ENCODE assay signal across 1 cellular context in the genomic region with DNA sequence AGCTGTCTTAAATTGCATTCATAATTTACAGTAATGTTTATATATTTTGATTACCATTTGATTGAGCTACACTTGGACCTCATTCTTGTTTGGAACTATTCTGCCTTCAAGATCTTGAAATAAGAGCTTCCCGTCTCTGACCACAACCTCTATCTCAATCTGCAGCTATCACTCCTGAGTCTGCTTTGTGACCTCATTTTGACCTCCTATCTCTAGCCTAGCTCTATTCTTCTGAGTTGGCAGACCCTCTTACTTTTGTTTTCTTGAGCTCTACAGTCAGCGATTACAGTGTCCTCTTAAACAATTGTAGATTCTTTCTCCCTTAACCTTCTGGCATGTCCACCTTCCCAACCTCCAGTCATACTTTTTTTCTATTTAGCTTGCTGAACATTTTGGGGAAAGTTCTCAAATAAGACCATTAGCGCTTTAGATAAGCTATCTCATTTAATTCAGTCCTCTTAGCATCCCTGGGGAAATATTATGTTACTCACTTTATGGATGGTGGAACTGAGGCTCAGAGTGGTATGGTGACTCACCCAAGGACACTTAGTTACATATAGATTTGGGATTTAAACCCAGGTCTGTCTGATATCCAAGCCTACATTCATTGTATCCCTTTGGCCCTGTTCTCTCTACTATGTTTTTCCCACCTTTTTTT.
A peak's percentile ranks its signal among the peaks of the same experiment; 100 is the strongest.
TF ChIP-seq lines count a peak whose summit lies in the region.

No MANE protein-coding gene starts in this region.

TF ChIP-seq in K562, 482 proteins besides CTCF, POLR2A, EP300 and RAD21 (continued from another document and continues in another):
- TF ChIP-seq, protein P1, sequence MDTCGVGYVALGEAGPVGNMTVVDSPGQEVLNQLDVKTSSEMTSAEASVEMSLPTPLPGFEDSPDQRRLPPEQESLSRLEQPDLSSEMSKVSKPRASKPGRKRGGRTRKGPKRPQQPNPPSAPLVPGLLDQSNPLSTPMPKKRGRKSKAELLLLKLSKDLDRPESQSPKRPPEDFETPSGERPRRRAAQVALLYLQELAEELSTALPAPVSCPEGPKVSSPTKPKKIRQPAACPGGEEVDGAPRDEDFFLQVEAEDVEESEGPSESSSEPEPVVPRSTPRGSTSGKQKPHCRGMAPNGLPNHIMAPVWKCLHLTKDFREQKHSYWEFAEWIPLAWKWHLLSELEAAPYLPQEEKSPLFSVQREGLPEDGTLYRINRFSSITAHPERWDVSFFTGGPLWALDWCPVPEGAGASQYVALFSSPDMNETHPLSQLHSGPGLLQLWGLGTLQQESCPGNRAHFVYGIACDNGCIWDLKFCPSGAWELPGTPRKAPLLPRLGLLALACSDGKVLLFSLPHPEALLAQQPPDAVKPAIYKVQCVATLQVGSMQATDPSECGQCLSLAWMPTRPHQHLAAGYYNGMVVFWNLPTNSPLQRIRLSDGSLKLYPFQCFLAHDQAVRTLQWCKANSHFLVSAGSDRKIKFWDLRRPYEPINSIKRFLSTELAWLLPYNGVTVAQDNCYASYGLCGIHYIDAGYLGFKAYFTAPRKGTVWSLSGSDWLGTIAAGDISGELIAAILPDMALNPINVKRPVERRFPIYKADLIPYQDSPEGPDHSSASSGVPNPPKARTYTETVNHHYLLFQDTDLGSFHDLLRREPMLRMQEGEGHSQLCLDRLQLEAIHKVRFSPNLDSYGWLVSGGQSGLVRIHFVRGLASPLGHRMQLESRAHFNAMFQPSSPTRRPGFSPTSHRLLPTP (IDR thresholded peaks at IDR 0.05; ENCODE audit: borderline replicate concordance, extremely low read depth, insufficient read length) = no peak
- TF ChIP-seq BACH1 (tag; IDR thresholded peaks at IDR 0.05) (no peak), MYC (IDR thresholded peaks at IDR 0.05; ENCODE audit: low read depth, low read length) (no peak), MYC (CRISPR knock-in tag; IDR thresholded peaks at IDR 0.05; ENCODE audit: borderline replicate concordance, low read depth) (no peak), SMAD4 (CRISPR knock-in tag; conservative IDR thresholded peaks at IDR 0.05) (no peak), TGIF2 (CRISPR knock-in tag; IDR thresholded peaks at IDR 0.05) (no peak), CREM (IDR thresholded peaks at IDR 0.05; ENCODE audit: low read depth) (peak; percentile 52; the same call in 1 of the 2 replicates), KAT2B (IDR thresholded peaks at IDR 0.05; ENCODE audit: low read depth, low read length) (no peak), ZNF184 (CRISPR knock-in tag; IDR thresholded peaks at IDR 0.05) (no peak), MCM3 (IDR thresholded peaks at IDR 0.05) (no peak), MBD2 (IDR thresholded peaks at IDR 0.05; ENCODE audit: borderline replicate concordance, low read depth) (no peak), CBFA2T3 (IDR thresholded peaks at IDR 0.05) (peak; percentile 93), RBM39 (optimal IDR thresholded peaks at IDR 0.05; ENCODE audit: low read depth, low read length) (no peak), CBX8 (IDR thresholded peaks at IDR 0.05; ENCODE audit: borderline replicate concordance, extremely low read depth, low read depth, low read length, poor library complexity, severe bottlenecking) (no peak), ZNF224 (CRISPR knock-in tag; IDR thresholded peaks at IDR 0.05) (no peak)
- TF ChIP-seq, protein P2, sequence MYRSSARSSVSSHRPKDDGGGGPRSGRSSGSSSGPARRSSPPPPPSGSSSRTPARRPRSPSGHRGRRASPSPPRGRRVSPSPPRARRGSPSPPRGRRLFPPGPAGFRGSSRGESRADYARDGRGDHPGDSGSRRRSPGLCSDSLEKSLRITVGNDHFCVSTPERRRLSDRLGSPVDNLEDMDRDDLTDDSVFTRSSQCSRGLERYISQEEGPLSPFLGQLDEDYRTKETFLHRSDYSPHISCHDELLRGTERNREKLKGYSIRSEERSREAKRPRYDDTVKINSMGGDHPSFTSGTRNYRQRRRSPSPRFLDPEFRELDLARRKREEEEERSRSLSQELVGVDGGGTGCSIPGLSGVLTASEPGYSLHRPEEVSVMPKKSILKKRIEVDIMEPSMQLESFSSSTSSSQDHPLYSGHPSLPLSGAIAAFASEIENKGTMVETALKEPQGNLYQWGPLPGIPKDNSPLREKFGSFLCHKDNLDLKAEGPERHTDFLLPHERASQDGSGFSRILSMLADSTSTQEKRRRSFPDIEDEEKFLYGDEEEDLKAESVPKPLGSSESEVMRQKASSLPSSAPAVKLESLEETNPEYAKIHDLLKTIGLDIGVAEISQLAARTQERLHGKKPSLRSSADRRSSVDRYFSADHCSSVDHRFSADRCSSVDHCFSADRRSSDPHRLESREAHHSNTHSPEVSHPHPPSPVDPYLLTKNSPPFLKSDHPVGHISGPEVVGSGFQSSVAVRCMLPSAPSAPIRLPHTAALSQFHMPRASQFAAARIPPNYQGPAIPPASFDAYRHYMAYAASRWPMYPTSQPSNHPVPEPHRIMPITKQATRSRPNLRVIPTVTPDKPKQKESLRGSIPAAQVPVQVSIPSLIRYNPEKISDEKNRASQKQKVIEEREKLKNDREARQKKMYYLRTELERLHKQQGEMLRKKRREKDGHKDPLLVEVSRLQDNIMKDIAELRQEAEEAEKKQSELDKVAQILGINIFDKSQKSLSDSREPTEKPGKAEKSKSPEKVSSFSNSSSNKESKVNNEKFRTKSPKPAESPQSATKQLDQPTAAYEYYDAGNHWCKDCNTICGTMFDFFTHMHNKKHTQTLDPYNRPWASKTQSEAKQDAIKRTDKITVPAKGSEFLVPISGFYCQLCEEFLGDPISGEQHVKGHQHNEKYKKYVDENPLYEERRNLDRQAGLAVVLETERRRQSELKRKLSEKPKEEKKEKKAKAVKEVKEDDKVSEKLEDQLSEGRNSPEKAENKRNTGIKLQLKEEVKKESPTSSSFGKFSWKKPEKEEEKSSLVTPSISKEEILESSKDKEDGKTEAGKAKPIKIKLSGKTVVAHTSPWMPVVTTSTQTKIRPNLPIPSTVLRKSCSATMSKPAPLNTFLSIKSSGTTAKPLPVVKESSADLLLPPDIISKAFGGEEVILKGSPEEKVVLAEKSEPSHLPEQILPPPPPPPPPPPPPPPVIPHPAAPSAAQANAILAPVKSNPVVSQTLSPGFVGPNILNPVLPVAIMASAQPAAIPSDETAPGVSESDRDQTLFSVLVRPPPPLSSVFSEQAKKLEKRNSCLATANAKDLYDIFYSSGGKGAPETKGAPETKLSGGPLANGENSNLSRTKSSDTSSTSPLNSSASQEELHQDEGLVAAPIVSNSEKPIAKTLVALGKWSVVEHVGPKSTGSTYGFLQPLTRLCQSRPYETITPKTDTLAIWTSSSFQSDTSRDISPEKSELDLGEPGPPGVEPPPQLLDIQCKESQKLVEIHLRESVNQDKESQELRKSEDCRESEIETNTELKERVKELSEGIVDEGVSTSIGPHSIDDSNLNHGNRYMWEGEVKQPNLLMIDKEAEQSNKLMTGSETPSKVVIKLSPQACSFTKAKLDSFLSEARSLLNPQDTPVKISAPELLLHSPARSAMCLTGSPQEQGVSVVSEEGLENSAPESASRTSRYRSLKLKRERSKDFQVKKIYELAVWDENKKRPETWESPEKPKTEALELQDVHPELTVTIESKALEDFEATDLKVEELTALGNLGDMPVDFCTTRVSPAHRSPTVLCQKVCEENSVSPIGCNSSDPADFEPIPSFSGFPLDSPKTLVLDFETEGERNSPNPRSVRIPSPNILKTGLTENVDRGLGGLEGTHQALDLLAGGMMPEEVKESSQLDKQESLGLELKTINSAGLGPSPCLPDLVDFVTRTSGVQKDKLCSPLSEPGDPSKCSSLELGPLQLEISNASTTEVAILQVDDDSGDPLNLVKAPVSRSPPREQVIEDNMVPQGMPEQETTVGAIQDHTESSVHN (IDR thresholded peaks at IDR 0.05; ENCODE audit: borderline replicate concordance in 1 of 2, low read depth in 1 of 2) = no peak
- TF ChIP-seq, protein P3, sequence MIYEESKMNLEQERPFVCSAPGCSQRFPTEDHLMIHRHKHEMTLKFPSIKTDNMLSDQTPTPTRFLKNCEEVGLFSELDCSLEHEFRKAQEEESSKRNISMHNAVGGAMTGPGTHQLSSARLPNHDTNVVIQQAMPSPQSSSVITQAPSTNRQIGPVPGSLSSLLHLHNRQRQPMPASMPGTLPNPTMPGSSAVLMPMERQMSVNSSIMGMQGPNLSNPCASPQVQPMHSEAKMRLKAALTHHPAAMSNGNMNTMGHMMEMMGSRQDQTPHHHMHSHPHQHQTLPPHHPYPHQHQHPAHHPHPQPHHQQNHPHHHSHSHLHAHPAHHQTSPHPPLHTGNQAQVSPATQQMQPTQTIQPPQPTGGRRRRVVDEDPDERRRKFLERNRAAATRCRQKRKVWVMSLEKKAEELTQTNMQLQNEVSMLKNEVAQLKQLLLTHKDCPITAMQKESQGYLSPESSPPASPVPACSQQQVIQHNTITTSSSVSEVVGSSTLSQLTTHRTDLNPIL (CRISPR knock-in tag; IDR thresholded peaks at IDR 0.05) = no peak
- TF ChIP-seq, protein P4, sequence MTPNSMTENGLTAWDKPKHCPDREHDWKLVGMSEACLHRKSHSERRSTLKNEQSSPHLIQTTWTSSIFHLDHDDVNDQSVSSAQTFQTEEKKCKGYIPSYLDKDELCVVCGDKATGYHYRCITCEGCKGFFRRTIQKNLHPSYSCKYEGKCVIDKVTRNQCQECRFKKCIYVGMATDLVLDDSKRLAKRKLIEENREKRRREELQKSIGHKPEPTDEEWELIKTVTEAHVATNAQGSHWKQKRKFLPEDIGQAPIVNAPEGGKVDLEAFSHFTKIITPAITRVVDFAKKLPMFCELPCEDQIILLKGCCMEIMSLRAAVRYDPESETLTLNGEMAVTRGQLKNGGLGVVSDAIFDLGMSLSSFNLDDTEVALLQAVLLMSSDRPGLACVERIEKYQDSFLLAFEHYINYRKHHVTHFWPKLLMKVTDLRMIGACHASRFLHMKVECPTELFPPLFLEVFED (CRISPR knock-in tag; conservative IDR thresholded peaks at IDR 0.05) = no peak
- TF ChIP-seq, protein P5, sequence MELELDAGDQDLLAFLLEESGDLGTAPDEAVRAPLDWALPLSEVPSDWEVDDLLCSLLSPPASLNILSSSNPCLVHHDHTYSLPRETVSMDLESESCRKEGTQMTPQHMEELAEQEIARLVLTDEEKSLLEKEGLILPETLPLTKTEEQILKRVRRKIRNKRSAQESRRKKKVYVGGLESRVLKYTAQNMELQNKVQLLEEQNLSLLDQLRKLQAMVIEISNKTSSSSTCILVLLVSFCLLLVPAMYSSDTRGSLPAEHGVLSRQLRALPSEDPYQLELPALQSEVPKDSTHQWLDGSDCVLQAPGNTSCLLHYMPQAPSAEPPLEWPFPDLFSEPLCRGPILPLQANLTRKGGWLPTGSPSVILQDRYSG (tag; conservative IDR thresholded peaks at IDR 0.05; ENCODE audit: low read depth) = no peak
- TF ChIP-seq, protein P6, sequence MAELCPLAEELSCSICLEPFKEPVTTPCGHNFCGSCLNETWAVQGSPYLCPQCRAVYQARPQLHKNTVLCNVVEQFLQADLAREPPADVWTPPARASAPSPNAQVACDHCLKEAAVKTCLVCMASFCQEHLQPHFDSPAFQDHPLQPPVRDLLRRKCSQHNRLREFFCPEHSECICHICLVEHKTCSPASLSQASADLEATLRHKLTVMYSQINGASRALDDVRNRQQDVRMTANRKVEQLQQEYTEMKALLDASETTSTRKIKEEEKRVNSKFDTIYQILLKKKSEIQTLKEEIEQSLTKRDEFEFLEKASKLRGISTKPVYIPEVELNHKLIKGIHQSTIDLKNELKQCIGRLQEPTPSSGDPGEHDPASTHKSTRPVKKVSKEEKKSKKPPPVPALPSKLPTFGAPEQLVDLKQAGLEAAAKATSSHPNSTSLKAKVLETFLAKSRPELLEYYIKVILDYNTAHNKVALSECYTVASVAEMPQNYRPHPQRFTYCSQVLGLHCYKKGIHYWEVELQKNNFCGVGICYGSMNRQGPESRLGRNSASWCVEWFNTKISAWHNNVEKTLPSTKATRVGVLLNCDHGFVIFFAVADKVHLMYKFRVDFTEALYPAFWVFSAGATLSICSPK (IDR thresholded peaks at IDR 0.05; ENCODE audit: borderline replicate concordance) = no peak
